ENCODE assay signal across 25 cellular contexts in the genomic region with DNA sequence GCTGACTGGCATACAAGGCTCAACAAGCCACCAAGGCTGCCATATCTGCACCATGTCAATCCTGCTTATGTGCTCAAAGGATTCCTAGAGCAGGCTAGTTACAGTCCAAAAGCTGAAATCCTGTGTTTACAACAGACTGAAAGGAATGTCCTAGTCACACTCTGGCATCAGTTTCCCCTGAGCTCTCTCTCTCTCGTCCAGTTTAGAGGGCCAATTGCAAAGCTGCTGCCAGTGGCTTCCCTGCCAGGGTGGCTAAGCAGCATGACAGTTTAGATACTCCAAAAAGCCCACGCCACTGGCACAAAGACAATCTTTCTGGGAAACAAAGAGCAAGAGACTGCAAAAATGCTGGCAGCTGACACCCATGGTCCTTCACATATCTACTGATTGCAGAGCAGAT.
DNase-seq lines count a peak whose midpoint lies in the region; ATAC-seq and TF ChIP-seq lines count a peak whose summit lies in the region.
"Had no signal": no experiment of that assay in that cellular context is flagged by ENCODE, and none has a peak within 500 bp of the region (broad histone marks: within the 10 kb centered on the region; RNA-seq: fewer than 3 reads in every experiment).

No MANE protein-coding gene starts in this region.

- no peaks in the 10 kb centered on the region; the same call in 2 of the 3 replicates for H3K9me3 Mint-ChIP-seq in GM23338
- no peaks in the 10 kb centered on the region for H3K9me3 Mint-ChIP-seq in stimulated activated memory B cell treated with anti-CD40 and anti-IgM and Interleukin-4, amounts not matched to agents 10 μg/mL and 1 μg/mL and 100 μg/mL, for 72 hours
- H3K9me3 Mint-ChIP-seq: activated CD8-positive, alpha-beta T cell treated with anti-CD3 and anti-CD28 coated beads for 36 hours; nephron; T-helper 1 cell treated with Interleukin-12 subunit alpha and Interleukin-12 subunit beta and Interleukin-4 antibody, amounts not matched to agents 30 μg/mL and 1 μg/mL, for 36 hours had no signal

- TF ChIP-seq POLR2A in gastroesophageal sphincter (IDR thresholded peaks at IDR 0.05) = no peak

- no peak overlapping the region for H3K4me2 ChIP-seq in GM23338
- H3K4me2 ChIP-seq in SU-DHL-6 (ENCODE audit: low read depth, low read length, poor library complexity, severe bottlenecking) = no peak overlapping the region

- H3K4me3 ChIP-seq in GM23338 = no peak overlapping the region
- no peak overlapping the region for H3K4me3 ChIP-seq in SU-DHL-6 (ENCODE audit: insufficient read depth, low read length, poor library complexity, severe bottlenecking)
- no peak overlapping the region for H3K4me3 ChIP-seq in gastroesophageal sphincter
- H3K4me3 ChIP-seq: pancreas, SK-N-MC, spleen, suprapubic skin, vagina had no signal

- no peaks in the 10 kb centered on the region for H3K9me3 ChIP-seq in SU-DHL-6 (ENCODE audit: insufficient read depth, low read length)
- no peaks in the 10 kb centered on the region for H3K9me3 ChIP-seq in gastroesophageal sphincter
- H3K9me3 ChIP-seq: pancreas, spleen, suprapubic skin, vagina had no signal

- no peaks in the 10 kb centered on the region for H3K79me2 ChIP-seq in GM23338 (replicated peaks; ENCODE audit: insufficient read depth)
- H3K79me2 ChIP-seq in SU-DHL-6 (ENCODE audit: insufficient read depth, low read length) = no peaks in the 10 kb centered on the region

- no peak overlapping the region for H3K4me3 Mint-ChIP-seq in GM23338
- H3K4me3 Mint-ChIP-seq in stimulated activated memory B cell treated with anti-CD40 and anti-IgM and Interleukin-4, amounts not matched to agents 10 μg/mL and 1 μg/mL and 100 μg/mL, for 72 hours = no peak overlapping the region
- H3K4me3 Mint-ChIP-seq: activated CD8-positive, alpha-beta T cell treated with anti-CD3 and anti-CD28 coated beads for 36 hours; activated naive CD8-positive, alpha-beta T cell; CD4-positive, CD25-positive, alpha-beta regulatory T cell; central memory CD8-positive, alpha-beta T cell; nephron; T-helper 1 cell treated with Interleukin-12 subunit alpha and Interleukin-12 subunit beta and Interleukin-4 antibody, amounts not matched to agents 30 μg/mL and 1 μg/mL, for 36 hours had no signal

- DNase-seq in GM23338 (ENCODE audit: low spot score) (no peak), NCI-H1092 treated with DMSO at 0.1 percent for 48 hours (lab: John Stamatoyannopoulos, UW) (no peak), hippocampal formation (lab: John Stamatoyannopoulos, UW) (no peak), mesenteric fat pad (ENCODE audit: low spot score) (no peak)
- DNase-seq: activated CD4-positive, CD25-positive, alpha-beta regulatory T cell treated with anti-CD3 and anti-CD28 coated beads, Interleukin-2, amount 50 U/mL, for 72 hours; CD4-positive, CD25-positive, alpha-beta regulatory T cell; Kasumi-1; NCI-H1048; NCI-H187; NCI-H2171 treated with DMSO at 0.1 percent for 48 hours; pancreas; right cardiac atrium; spleen had no signal

- no peaks in the 10 kb centered on the region for H3K36me3 ChIP-seq in GM23338 (ENCODE audit: insufficient read depth)
- no peaks in the 10 kb centered on the region for H3K36me3 ChIP-seq in SU-DHL-6 (ENCODE audit: low read length)
- no peaks in the 10 kb centered on the region for H3K36me3 ChIP-seq in gastroesophageal sphincter
- H3K36me3 ChIP-seq: pancreas, spleen, suprapubic skin, vagina had no signal

- H3K4me1 Mint-ChIP-seq in GM23338 = peaks cover 7% of the 10 kb centered on the region
- peaks cover 21% of the 10 kb centered on the region for H3K4me1 Mint-ChIP-seq in stimulated activated memory B cell treated with anti-CD40 and anti-IgM and Interleukin-4, amounts not matched to agents 10 μg/mL and 1 μg/mL and 100 μg/mL, for 72 hours
- H3K4me1 Mint-ChIP-seq: CD4-positive, CD25-positive, alpha-beta regulatory T cell; central memory CD8-positive, alpha-beta T cell had no signal

- H3F3A ChIP-seq in GM23338 (replicated peaks; ENCODE audit: low read depth) = no peaks in the 10 kb centered on the region
- no peaks in the 10 kb centered on the region for H3F3A ChIP-seq in SU-DHL-6 (ENCODE audit: insufficient read depth)

- 0 out of 2 replicates have a peak overlapping the region, but pooled peaks have one; percentile 24 for H2AFZ ChIP-seq in GM23338
- H2AFZ ChIP-seq in SU-DHL-6 (ENCODE audit: low read depth, low read length, severe bottlenecking) = peak overlapping the region; percentile 44

- no peak overlapping the region for H3K27ac Mint-ChIP-seq in GM23338
- peak overlapping the region; percentile 28 for H3K27ac Mint-ChIP-seq in stimulated activated memory B cell treated with anti-CD40 and anti-IgM and Interleukin-4, amounts not matched to agents 10 μg/mL and 1 μg/mL and 100 μg/mL, for 72 hours
- H3K27ac Mint-ChIP-seq: activated CD8-positive, alpha-beta T cell treated with anti-CD3 and anti-CD28 coated beads for 36 hours; activated naive CD8-positive, alpha-beta T cell; nephron; T-helper 1 cell treated with Interleukin-12 subunit alpha and Interleukin-12 subunit beta and Interleukin-4 antibody, amounts not matched to agents 30 μg/mL and 1 μg/mL, for 36 hours had no signal

- H3K27me3 Mint-ChIP-seq in GM23338 (ENCODE audit: insufficient read depth, low read depth, poor library complexity) = no peaks in the 10 kb centered on the region
- no peaks in the 10 kb centered on the region for H3K27me3 Mint-ChIP-seq in stimulated activated memory B cell treated with anti-CD40 and anti-IgM and Interleukin-4, amounts not matched to agents 10 μg/mL and 1 μg/mL and 100 μg/mL, for 72 hours
- H3K27me3 Mint-ChIP-seq: CD4-positive, CD25-positive, alpha-beta regulatory T cell had no signal

- WGBS in gastroesophageal sphincter (ENCODE audit: low coverage in 1 of 2), 2 donors = 0 to 6% methylated on average over 2 of the region's 2 CpGs

- H3K4me1 ChIP-seq in GM23338 (ENCODE audit: insufficient read depth) = no peaks in the 10 kb centered on the region
- peaks cover 0 to 18% (median 0%) of the 10 kb centered on the region in 3 donors for H3K4me1 ChIP-seq in gastroesophageal sphincter
- H3K4me1 ChIP-seq: pancreas, suprapubic skin, vagina had no signal

- H3K27me3 ChIP-seq in GM23338 (ENCODE audit: insufficient read depth) (no peaks in the 10 kb centered on the region), SU-DHL-6 (ENCODE audit: low read length) (no peaks in the 10 kb centered on the region), gastroesophageal sphincter (no peaks in the 10 kb centered on the region)
- H3K27me3 ChIP-seq: pancreas, spleen, suprapubic skin, vagina had no signal

- no peak for TF ChIP-seq EP300 in gastroesophageal sphincter (IDR thresholded peaks at IDR 0.05)

- ATAC-seq in GM23338 (no peak), gastroesophageal sphincter (peak; percentile 71), GM21737 (IDR thresholded peaks at IDR 0.05; ENCODE audit: unreplicated experiment) (no peak)
- no peak for ATAC-seq in stimulated activated memory B cell treated with anti-CD40 and anti-IgM and Interleukin-4, amounts not matched to agents 10 μg/mL and 1 μg/mL and 100 μg/mL, for 72 hours
- ATAC-seq: activated CD8-positive, alpha-beta T cell treated with anti-CD3 and anti-CD28 coated beads for 36 hours; right cardiac atrium had no signal

- no peaks in the 10 kb centered on the region for H3K36me3 Mint-ChIP-seq in GM23338 (ENCODE audit: low read depth)
- no peaks in the 10 kb centered on the region for H3K36me3 Mint-ChIP-seq in stimulated activated memory B cell treated with anti-CD40 and anti-IgM and Interleukin-4, amounts not matched to agents 10 μg/mL and 1 μg/mL and 100 μg/mL, for 72 hours
- H3K36me3 Mint-ChIP-seq: activated naive CD8-positive, alpha-beta T cell; CD4-positive, CD25-positive, alpha-beta regulatory T cell had no signal

- H4K20me1 ChIP-seq in GM23338 (replicated peaks; ENCODE audit: insufficient read depth) (no peaks in the 10 kb centered on the region), SU-DHL-6 (ENCODE audit: low read depth, low read length) (no peaks in the 10 kb centered on the region)

- H3K27ac ChIP-seq in GM23338 (ENCODE audit: low read depth) = no peak overlapping the region
- H3K27ac ChIP-seq in SU-DHL-6 (ENCODE audit: low read depth, low read length) = peak overlapping the region; percentile 25
- H3K27ac ChIP-seq in gastroesophageal sphincter = peak overlapping the region in 1 of 4 donors; percentile 2
- H3K27ac ChIP-seq: pancreas, SK-N-MC, spleen, suprapubic skin, vagina had no signal

- no peak overlapping the region for H3K9ac ChIP-seq in SU-DHL-6 (ENCODE audit: low read length)

- H3K9me2 ChIP-seq in GM23338 (ENCODE audit: insufficient read depth) (no peaks in the 10 kb centered on the region), SU-DHL-6 (replicated peaks; ENCODE audit: insufficient read depth, low read length) (no peaks in the 10 kb centered on the region)

- TF ChIP-seq CTCF in GM23338 (conservative IDR thresholded peaks at IDR 0.05; ENCODE audit: low read depth in 2 of 2) = no peak
- no peak for TF ChIP-seq CTCF in SU-DHL-6 (IDR thresholded peaks at IDR 0.05; ENCODE audit: insufficient read depth, low read length, poor library complexity, severe bottlenecking)
- no peak for TF ChIP-seq CTCF in gastroesophageal sphincter (IDR thresholded peaks at IDR 0.05)

TF ChIP-seq in GM23338, 12 proteins besides CTCF, POLR2A, EP300 and RAD21 (continues in another document):
- TF ChIP-seq STAT1 (IDR thresholded peaks at IDR 0.05; ENCODE audit: unreplicated experiment) (no peak), CREB1 (CRISPR knock-in tag; IDR thresholded peaks at IDR 0.05; ENCODE audit: low read depth) (no peak)
